Comparison of ENCODE assay signal across 29 cellular contexts in the genomic region with DNA sequence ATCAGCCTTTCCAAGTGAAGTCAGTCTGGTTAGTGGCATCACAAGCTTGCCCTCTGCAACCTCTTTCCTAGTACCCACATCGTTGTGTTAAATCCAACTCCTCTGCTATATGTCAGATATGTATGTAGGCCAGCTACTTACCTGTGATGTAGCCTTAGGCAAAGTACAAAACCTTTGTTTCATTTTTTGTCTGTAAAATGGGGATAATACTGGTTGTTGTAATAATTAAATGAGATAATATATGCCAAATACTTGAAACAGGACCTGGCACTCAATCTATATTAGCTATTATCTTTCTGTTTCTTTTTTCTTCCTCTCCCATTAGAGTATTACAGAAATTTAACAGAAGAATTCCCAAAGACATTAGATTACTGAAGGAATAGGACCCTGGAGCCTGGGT. TPM values are rescaled to one million over a fixed set of nuclear protein-coding genes. Genes with fewer than 3 reads are reported as not detected.
DNase-seq lines count a peak whose midpoint lies in the region; ATAC-seq, FAIRE-seq and TF ChIP-seq lines count a peak whose summit lies in the region.
"Had no signal": no experiment of that assay in that cellular context is flagged by ENCODE, and none has a peak within 500 bp of the region (broad histone marks: within the 10 kb centered on the region; RNA-seq: fewer than 3 reads in every experiment).

No MANE protein-coding gene starts in this region.

- H3K4me3 ChIP-seq in muscle layer of colon (ENCODE audit: low read depth in 1 of 2, low read length in 2 of 2) (peak overlapping the region in 1 of 2 donors; percentile 32), esophagus muscularis mucosa (peak overlapping the region in 1 of 4 donors; percentile 67)

- H3K27me3 ChIP-seq in muscle layer of colon (ENCODE audit: control insufficient read depth in 1 of 2, insufficient read depth in 2 of 2, low read length in 2 of 2) (peaks cover 0 to 13% of the 10 kb centered on the region in 2 donors), esophagus muscularis mucosa (peaks cover 0 to 41% (median 10%) of the 10 kb centered on the region in 4 donors)
- H3K27me3 ChIP-seq: testis had no signal

- intact Hi-C loops in natural killer cell (cut with micrococcal nuclease) (no loop called here), esophagus muscularis mucosa (cut with DNase I) (no loop called here), cardiac septum (cut with DNase I) (no loop called here)

- TF ChIP-seq CTCF in natural killer cell (IDR thresholded peaks at IDR 0.05) (no peak), type B pancreatic cell (conservative IDR thresholded peaks at IDR 0.05) (no peak), esophagus muscularis mucosa (IDR thresholded peaks at IDR 0.05) (no peak)

- TF ChIP-seq EP300 in esophagus muscularis mucosa (IDR thresholded peaks at IDR 0.05), result no peak

- H3K4me1 Mint-ChIP-seq in natural killer cell (peaks cover 12 to 15% of the 10 kb centered on the region in 2 donors), type B pancreatic cell (ENCODE audit: unreplicated experiment) (peaks cover 18% of the 10 kb centered on the region)
- peaks cover 12 to 13% of the 10 kb centered on the region in 2 donors for H3K4me1 Mint-ChIP-seq in natural killer cell treated with Interleukin-12 subunit alpha and Interleukin-12 subunit beta and Interleukin-15 and Interleukin-18, amount 100 ng/mL, for 72 hours (ENCODE audit: low read depth in 2 of 2)
- H3K4me1 Mint-ChIP-seq in activated T-helper 17 cell treated with anti-CD3 and anti-CD28 coated beads, Interleukin-2, amount 50 U/mL, for 72 hours, result peaks cover 7% of the 10 kb centered on the region

- no peak overlapping the region for H3K27ac Mint-ChIP-seq in natural killer cell
- H3K27ac Mint-ChIP-seq in natural killer cell treated with Interleukin-12 subunit alpha and Interleukin-12 subunit beta and Interleukin-15 and Interleukin-18, amount 100 ng/mL, for 72 hours, result no peak overlapping the region
- H3K27ac Mint-ChIP-seq in activated T-helper 17 cell treated with anti-CD3 and anti-CD28 coated beads, Interleukin-2, amount 50 U/mL, for 72 hours, result no peak overlapping the region
- peak overlapping the region; percentile 55 for H3K27ac Mint-ChIP-seq in type B pancreatic cell
- H3K27ac Mint-ChIP-seq: activated CD4-positive, alpha-beta memory T cell treated with anti-CD3 and anti-CD28 coated beads, Interleukin-2, amount 10 ng/mL, durations not matched to agents 7 days and 5 days; activated naive CD4-positive, alpha-beta T cell treated with anti-CD3 and anti-CD28 coated beads for 36 hours had no signal

- TF ChIP-seq POLR2A in esophagus muscularis mucosa (IDR thresholded peaks at IDR 0.05; ENCODE audit: low read depth) (no peak), H54 (IDR thresholded peaks at IDR 0.05; ENCODE audit: low read depth, low read length) (no peak)

- peak overlapping the region; percentile 0 for H3K9ac ChIP-seq in muscle layer of colon (ENCODE audit: low read length)

- peaks cover 48 to 55% of the 10 kb centered on the region in 2 donors for H3K27me3 Mint-ChIP-seq in natural killer cell (ENCODE audit: low read depth in 2 of 2)
- H3K27me3 Mint-ChIP-seq in natural killer cell treated with Interleukin-12 subunit alpha and Interleukin-12 subunit beta and Interleukin-15 and Interleukin-18, amount 100 ng/mL, for 72 hours, result peaks cover 44 to 63% of the 10 kb centered on the region in 2 donors
- peaks cover 64% of the 10 kb centered on the region for H3K27me3 Mint-ChIP-seq in activated T-helper 17 cell treated with anti-CD3 and anti-CD28 coated beads, Interleukin-2, amount 50 U/mL, for 72 hours
- H3K27me3 Mint-ChIP-seq in type B pancreatic cell, result peaks cover 53% of the 10 kb centered on the region

- ATAC-seq in natural killer cell, result no peak
- no peak for ATAC-seq in natural killer cell treated with Interleukin-12 subunit alpha and Interleukin-12 subunit beta and Interleukin-15 and Interleukin-18, amount 100 ng/mL, for 72 hours
- ATAC-seq in activated T-helper 17 cell treated with anti-CD3 and anti-CD28 coated beads, Interleukin-2, amount 50 U/mL, for 72 hours (replicated peaks), result no peak
- ATAC-seq: left ventricle myocardium superior had no signal

- H3K9me3 Mint-ChIP-seq in natural killer cell (peaks cover 0 to 10% of the 10 kb centered on the region in 2 donors), type B pancreatic cell (peaks cover 12% of the 10 kb centered on the region)
- H3K9me3 Mint-ChIP-seq in natural killer cell treated with Interleukin-12 subunit alpha and Interleukin-12 subunit beta and Interleukin-15 and Interleukin-18, amount 100 ng/mL, for 72 hours, result no peaks in the 10 kb centered on the region
- peaks cover 14% of the 10 kb centered on the region for H3K9me3 Mint-ChIP-seq in activated T-helper 17 cell treated with anti-CD3 and anti-CD28 coated beads, Interleukin-2, amount 50 U/mL, for 72 hours

- H3K4me3 Mint-ChIP-seq in natural killer cell (peak overlapping the region; percentile 77), type B pancreatic cell (peak overlapping the region; percentile 82)
- no peak overlapping the region for H3K4me3 Mint-ChIP-seq in natural killer cell treated with Interleukin-12 subunit alpha and Interleukin-12 subunit beta and Interleukin-15 and Interleukin-18, amount 100 ng/mL, for 72 hours
- peak overlapping the region; percentile 78 for H3K4me3 Mint-ChIP-seq in activated T-helper 17 cell treated with anti-CD3 and anti-CD28 coated beads, Interleukin-2, amount 50 U/mL, for 72 hours
- H3K4me3 Mint-ChIP-seq: activated CD4-positive, alpha-beta memory T cell treated with anti-CD3 and anti-CD28 coated beads, Interleukin-2, amount 10 ng/mL, durations not matched to agents 7 days and 5 days had no signal

- peaks cover 6% of the 10 kb centered on the region for H3K9me3 ChIP-seq in muscle layer of colon (ENCODE audit: low read length)
- H3K9me3 ChIP-seq in esophagus muscularis mucosa, result peaks cover 0 to 15% (median 11%) of the 10 kb centered on the region in 4 donors
- H3K9me3 ChIP-seq: testis, uterus had no signal

- 78% methylated on average over 1 of the region's 1 CpG for WGBS in esophagus muscularis mucosa

- peak overlapping the region; percentile 74 for H3K27ac ChIP-seq in muscle layer of colon (ENCODE audit: low read depth, low read length)
- H3K27ac ChIP-seq in esophagus muscularis mucosa (replicated peaks in 1 of 4), result peak overlapping the region in 1 of 4 donors; percentile 69
- H3K27ac ChIP-seq: HL-60, skin epidermis, testis, uterus had no signal

- DNase-seq in natural killer cell (no peak), type B pancreatic cell (ENCODE audit: extremely low spot score, unreplicated experiment) (no peak), esophagus muscularis mucosa (ENCODE audit: extremely low spot score) (no peak), H54 (ENCODE audit: insufficient read length, low spot score) (no peak), cardiac septum (ENCODE audit: low spot score) (no peak)
- DNase-seq in natural killer cell treated with Interleukin-12 subunit alpha and Interleukin-12 subunit beta and Interleukin-15 and Interleukin-18, amount 100 ng/mL, for 72 hours (ENCODE audit: low spot score), result no peak
- DNase-seq: activated CD4-positive, alpha-beta memory T cell treated with anti-CD3 and anti-CD28 coated beads, Interleukin-2, amount 10 ng/mL, durations not matched to agents 7 days and 5 days; activated naive CD4-positive, alpha-beta T cell treated with anti-CD3 and anti-CD28 coated beads for 36 hours; aorta; effector CD8-positive, alpha-beta T cell; erythroblast; foreskin fibroblast; HCEC 1CT; hippocampal formation; left ventricle myocardium superior; NCI-H1694 treated with DMSO at 0.1 percent for 48 hours; SHP77; stimulated activated CD4-positive, alpha-beta T cell treated with anti-CD3 and anti-CD28 coated beads, Interleukin-1b, Interleukin-23, amount 100 ng/mL, for 48 hours; T1000; testis; uterus had no signal

- FAIRE-seq in H54 (lab: Jason Lieb, UNC), result no peak
- FAIRE-seq: islet of Langerhans had no signal

- H3K36me3 ChIP-seq in muscle layer of colon (ENCODE audit: insufficient read depth, low read length) (no peaks in the 10 kb centered on the region), esophagus muscularis mucosa (no peaks in the 10 kb centered on the region)
- H3K36me3 ChIP-seq: uterus had no signal

- peaks cover 17% of the 10 kb centered on the region for H3K36me3 Mint-ChIP-seq in natural killer cell
- H3K36me3 Mint-ChIP-seq in natural killer cell treated with Interleukin-12 subunit alpha and Interleukin-12 subunit beta and Interleukin-15 and Interleukin-18, amount 100 ng/mL, for 72 hours, result peaks cover 14% of the 10 kb centered on the region
- peaks cover 13% of the 10 kb centered on the region for H3K36me3 Mint-ChIP-seq in activated T-helper 17 cell treated with anti-CD3 and anti-CD28 coated beads, Interleukin-2, amount 50 U/mL, for 72 hours (ENCODE audit: low read depth)
- peaks cover 8% of the 10 kb centered on the region for H3K36me3 Mint-ChIP-seq in type B pancreatic cell

- peaks cover 10% of the 10 kb centered on the region for H3K4me1 ChIP-seq in muscle layer of colon (ENCODE audit: insufficient read depth, low read length)
- peaks cover 4 to 39% (median 29%) of the 10 kb centered on the region in 4 donors for H3K4me1 ChIP-seq in esophagus muscularis mucosa
- H3K4me1 ChIP-seq: uterus had no signal

RNA-seq across cellular contexts. Expression of gene PCP4L1, which starts 1.2 kb away (rescaled TPM):
- total RNA-seq in natural killer cell (not detected), type B pancreatic cell (ENCODE audit: low replicate concordance) (1.0 and 3.4 TPM in 2 replicates), esophagus muscularis mucosa (10 to 100 TPM in 1 of 4 donors, 1 to 10 TPM in 3; 3.3 to 12.7 (median 6.7) TPM), cardiac septum (0.38 TPM)
- under 1 TPM in 1 of 2 donors, not detected in 1; 0.31 TPM for total RNA-seq in natural killer cell treated with Interleukin-12 subunit alpha and Interleukin-12 subunit beta and Interleukin-15 and Interleukin-18, amount 100 ng/mL, for 72 hours
- total RNA-seq in activated T-helper 17 cell treated with anti-CD3 and anti-CD28 coated beads, Interleukin-2, amount 50 U/mL, for 72 hours, result under 1 TPM; 0.86 to 0.90 TPM

RNA-seq across cellular contexts. Expression of gene NR1I3, which starts 21.8 kb away (rescaled TPM):
- not detected for total RNA-seq in natural killer cell
- total RNA-seq in natural killer cell treated with Interleukin-12 subunit alpha and Interleukin-12 subunit beta and Interleukin-15 and Interleukin-18, amount 100 ng/mL, for 72 hours, result not detected
- not detected for total RNA-seq in activated T-helper 17 cell treated with anti-CD3 and anti-CD28 coated beads, Interleukin-2, amount 50 U/mL, for 72 hours
- not detected in 2 replicates for total RNA-seq in type B pancreatic cell (ENCODE audit: low replicate concordance)
- not detected for total RNA-seq in esophagus muscularis mucosa
- not detected for total RNA-seq in cardiac septum
- total RNA-seq: activated CD4-positive, alpha-beta memory T cell treated with anti-CD3 and anti-CD28 coated beads, Interleukin-2, amount 10 ng/mL, durations not matched to agents 7 days and 5 days; activated naive CD4-positive, alpha-beta T cell treated with anti-CD3 and anti-CD28 coated beads for 36 hours; aorta; cerebellum; left ventricle myocardium superior; LHCN-M2; renal cortical epithelial cell; uterus had no signal

RNA-seq across cellular contexts. Expression of gene TOMM40L, which starts 33.9 kb away (rescaled TPM):
- total RNA-seq in natural killer cell (10 to 100 TPM; 16.6 to 23.6 (median 22.8) TPM), type B pancreatic cell (ENCODE audit: low replicate concordance) (13.6 and 13.7 TPM in 2 replicates), esophagus muscularis mucosa (10 to 100 TPM in 3 of 4 donors, 1 to 10 TPM in 1; 9.1 to 24.1 (median 16.3) TPM), cardiac septum (34.1 TPM)
- 10 to 100 TPM; 25.9 to 27.8 TPM for total RNA-seq in natural killer cell treated with Interleukin-12 subunit alpha and Interleukin-12 subunit beta and Interleukin-15 and Interleukin-18, amount 100 ng/mL, for 72 hours
- total RNA-seq in activated T-helper 17 cell treated with anti-CD3 and anti-CD28 coated beads, Interleukin-2, amount 50 U/mL, for 72 hours, result 10 to 100 TPM in 1 of 2 donors, 1 to 10 TPM in 1; 9.2 to 20.2 TPM

RNA-seq across cellular contexts. Expression of gene APOA2, which starts 36.3 kb away (rescaled TPM):
- total RNA-seq in natural killer cell (not detected), type B pancreatic cell (ENCODE audit: low replicate concordance) (39.5 and 238 TPM in 2 replicates), esophagus muscularis mucosa (not detected), cardiac septum (not detected)
- not detected for total RNA-seq in natural killer cell treated with Interleukin-12 subunit alpha and Interleukin-12 subunit beta and Interleukin-15 and Interleukin-18, amount 100 ng/mL, for 72 hours
- not detected for total RNA-seq in activated T-helper 17 cell treated with anti-CD3 and anti-CD28 coated beads, Interleukin-2, amount 50 U/mL, for 72 hours
- total RNA-seq: activated CD4-positive, alpha-beta memory T cell treated with anti-CD3 and anti-CD28 coated beads, Interleukin-2, amount 10 ng/mL, durations not matched to agents 7 days and 5 days; activated naive CD4-positive, alpha-beta T cell treated with anti-CD3 and anti-CD28 coated beads for 36 hours; aorta; cerebellum; left ventricle myocardium superior; LHCN-M2; renal cortical epithelial cell; testis; uterus had no signal

RNA-seq across cellular contexts. Expression of gene FCER1G, which starts 44.7 kb away (rescaled TPM):
- total RNA-seq in natural killer cell, result 100 to 1,000 TPM; 226 to 281 (median 259) TPM
- total RNA-seq in natural killer cell treated with Interleukin-12 subunit alpha and Interleukin-12 subunit beta and Interleukin-15 and Interleukin-18, amount 100 ng/mL, for 72 hours, result 100 to 1,000 TPM; 111 to 583 TPM
- 1 to 10 TPM; 1.1 to 2.2 TPM for total RNA-seq in activated T-helper 17 cell treated with anti-CD3 and anti-CD28 coated beads, Interleukin-2, amount 50 U/mL, for 72 hours
- total RNA-seq in type B pancreatic cell (ENCODE audit: low replicate concordance), result 0.80 TPM in 1 of 2 replicates, not detected in the other
- total RNA-seq in esophagus muscularis mucosa, result 100 to 1,000 TPM in 1 of 4 donors, 10 to 100 TPM in 3; 32.8 to 145 (median 47.4) TPM
- 11.4 TPM for total RNA-seq in cardiac septum
- total RNA-seq: renal cortical epithelial cell had no signal
